Comparison of ENCODE assay signal across 8 cellular contexts in the genomic region with DNA sequence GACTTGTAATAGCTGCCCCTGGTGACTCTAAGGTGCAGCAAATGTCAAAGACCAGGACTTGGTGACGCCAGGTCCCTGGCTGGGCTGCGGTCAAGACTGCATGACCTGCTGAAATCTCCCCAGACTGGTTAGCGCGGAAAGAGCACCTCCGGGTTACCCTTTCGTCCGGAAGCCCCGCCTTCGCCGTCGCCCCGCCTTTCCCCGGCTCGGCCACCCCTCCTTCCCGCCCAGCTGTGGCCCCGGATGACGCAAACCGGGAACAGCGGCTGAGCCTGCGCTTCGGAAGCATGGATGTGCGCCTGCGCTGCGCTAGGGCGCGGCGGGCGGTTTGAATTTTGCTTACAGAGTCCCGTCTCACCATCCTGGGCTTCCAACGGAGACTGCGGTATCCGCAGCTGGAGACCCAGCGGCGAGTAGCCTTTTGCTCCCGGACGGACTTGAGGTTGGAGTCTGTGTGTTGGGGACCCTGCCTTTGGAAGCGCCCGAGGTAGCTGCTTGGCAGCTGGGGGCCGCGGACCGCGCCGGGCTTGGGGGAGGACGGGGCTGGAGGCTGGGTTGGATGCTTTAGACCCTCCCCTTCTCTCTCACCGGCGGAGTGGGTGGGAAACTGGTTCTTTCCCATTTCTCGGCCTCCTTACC. TPM values are rescaled to one million over a fixed set of nuclear protein-coding genes. Genes with fewer than 3 reads are reported as not detected.
A peak's percentile ranks its signal among the peaks of the same experiment; 100 is the strongest.
DNase-seq lines count a peak whose midpoint lies in the region; ATAC-seq, FAIRE-seq and TF ChIP-seq lines count a peak whose summit lies in the region.

A gene with protein sequence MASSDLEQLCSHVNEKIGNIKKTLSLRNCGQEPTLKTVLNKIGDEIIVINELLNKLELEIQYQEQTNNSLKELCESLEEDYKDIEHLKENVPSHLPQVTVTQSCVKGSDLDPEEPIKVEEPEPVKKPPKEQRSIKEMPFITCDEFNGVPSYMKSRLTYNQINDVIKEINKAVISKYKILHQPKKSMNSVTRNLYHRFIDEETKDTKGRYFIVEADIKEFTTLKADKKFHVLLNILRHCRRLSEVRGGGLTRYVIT (plus strand): TSS at position 294 of the 639 bp plus-strand sequence. CDS start 785 bp downstream, outside the sequence.

- peak within 1 kb of the TSS; percentile 71 for H3K9ac ChIP-seq in trophoblast cell (ENCODE audit: low read length)

- CTCF ChIA-PET in T-cell (lab: Charles Lee), result interaction anchor here in 1 of 2 donors (0.9 to 1.9 kb wide), 2 partner anchors 18 to 108 kb away, joined by 3 to 7 read pairs; a partner anchor contains a TSS

- H3K4me3 ChIP-seq in adrenal gland (peak within 1 kb of the TSS in 2 of 4 donors; percentile 44 to 58), trophoblast cell (ENCODE audit: low read depth, low read length) (peak within 1 kb of the TSS; percentile 82)

- H3K36me3 Mint-ChIP-seq in T-cell (peaks cover under 1% of the 10 kb centered on the region), type B pancreatic cell (no peaks in the 10 kb centered on the region)

- H3K4me1 Mint-ChIP-seq in T-cell (peaks cover 4 to 13% (median 12%) of the 10 kb centered on the region in 3 donors), type B pancreatic cell (ENCODE audit: unreplicated experiment) (peaks cover 7% of the 10 kb centered on the region)

- H3K79me2 ChIP-seq in trophoblast cell (ENCODE audit: control insufficient read depth, insufficient read depth, low read length, poor library complexity), result no peaks in the 10 kb centered on the region

- DNase-seq in GM12891 (ENCODE audit: insufficient read length, low spot score) (peak; percentile 93), NCI-H1436 treated with DMSO at 0.1 percent for 48 hours (lab: John Stamatoyannopoulos, UW) (peak; percentile 75), T-cell (peak; percentile 82 to 91 (median 88)), adrenal gland (peak; percentile 93 to 95 (median 95)), cardiac septum (ENCODE audit: low spot score) (peak; percentile 98), trophoblast cell (peak; percentile 95 to 98), type B pancreatic cell (ENCODE audit: extremely low spot score, unreplicated experiment) (peak; percentile 96)

- H3K27me3 Mint-ChIP-seq in T-cell (peaks cover 5 to 6% of the 10 kb centered on the region in 2 donors), type B pancreatic cell (no peaks in the 10 kb centered on the region)

- no peak within 1 kb of the TSS for H2AK5ac ChIP-seq in trophoblast cell (ENCODE audit: low read length)

- H4K91ac ChIP-seq in trophoblast cell (ENCODE audit: low read depth, low read length), result peak within 1 kb of the TSS; percentile 59

- H3K27ac Mint-ChIP-seq in T-cell, result peak within 1 kb of the TSS; percentile 82 to 85
- peak within 1 kb of the TSS; percentile 85 for H3K27ac Mint-ChIP-seq in type B pancreatic cell

- H3K27ac ChIP-seq in adrenal gland, result peak within 1 kb of the TSS in 3 of 5 donors; percentile 51 to 77 (median 71)
- H3K27ac ChIP-seq in trophoblast cell (ENCODE audit: low read depth, low read length), result peak within 1 kb of the TSS; percentile 35

- intact Hi-C loops in adrenal gland (cut with DNase I) (no loop called here), cardiac septum (cut with DNase I) (loop anchor here (2.0 kb wide), 1 partner anchor 94 kb away; a partner anchor contains a TSS)

- peak; percentile 100 for FAIRE-seq in GM12891 (lab: Jason Lieb, UNC)

- peaks cover 2% of the 10 kb centered on the region for H3K79me1 ChIP-seq in trophoblast cell (ENCODE audit: low read length)

- peak within 1 kb of the TSS; percentile 9 for H3K4ac ChIP-seq in trophoblast cell (ENCODE audit: low read depth, low read length)

- H4K8ac ChIP-seq in trophoblast cell (ENCODE audit: low read depth, low read length), result peak within 1 kb of the TSS; percentile 79

- POLR2A ChIA-PET in T-cell (lab: Charles Lee), result no interaction called here

- peak; percentile 94 for ATAC-seq in HG02840 (IDR thresholded peaks at IDR 0.05; ENCODE audit: low FRiP score, unreplicated experiment)
- peak; percentile 99 to 100 (median 100) for ATAC-seq in T-cell (replicated peaks in 1 of 4)

- TF ChIP-seq POLR2A in GM12891 (IDR thresholded peaks at IDR 0.05; ENCODE audit: low read depth, low read length), result peak; percentile 84
- peak in 1 of 2 donors; percentile 74 for TF ChIP-seq POLR2A in adrenal gland (IDR thresholded peaks at IDR 0.05)

- H3K36me3 ChIP-seq in adrenal gland (replicated peaks in 1 of 2) (no peaks in the 10 kb centered on the region), trophoblast cell (ENCODE audit: control insufficient read depth in 1 of 2, insufficient read depth in 2 of 2, low read length in 2 of 2) (peaks cover 0 to 2% of the 10 kb centered on the region in 2 experiments)

- H2BK120ac ChIP-seq in trophoblast cell (ENCODE audit: insufficient read depth, low read length, poor library complexity), result no peak within 1 kb of the TSS

- no peak for TF ChIP-seq CTCF in adrenal gland (IDR thresholded peaks at IDR 0.05)
- TF ChIP-seq CTCF in type B pancreatic cell (conservative IDR thresholded peaks at IDR 0.05), result no peak

- peak within 1 kb of the TSS; percentile 13 for H2BK5ac ChIP-seq in trophoblast cell (ENCODE audit: low read depth, low read length, poor library complexity)

- peak within 1 kb of the TSS; percentile 82 for H2AFZ ChIP-seq in trophoblast cell (ENCODE audit: insufficient read depth, low read length, poor library complexity)

- no peak within 1 kb of the TSS for H3K23ac ChIP-seq in trophoblast cell (ENCODE audit: low read length)

- H3K14ac ChIP-seq in trophoblast cell (ENCODE audit: low read length), result peak within 1 kb of the TSS; percentile 16

- peak within 1 kb of the TSS; percentile 9 for H4K12ac ChIP-seq in trophoblast cell (ENCODE audit: low read depth, low read length)

- H3K9me3 ChIP-seq in adrenal gland (replicated peaks in 1 of 3) (no peaks in the 10 kb centered on the region), trophoblast cell (ENCODE audit: insufficient read depth, low read depth, low read length) (peaks cover 2% of the 10 kb centered on the region)

- WGBS in adrenal gland, 4 donors, result 0 to 2% (median 1%) methylated on average over 16 to 47 of the region's 47 CpGs
- no CpG with 5 or more reads among the region's 47 CpGs for WGBS in trophoblast cell (ENCODE audit: extremely low coverage, insufficient coverage, insufficient read length)

- peak within 1 kb of the TSS; percentile 82 for H3K4me2 ChIP-seq in trophoblast cell (ENCODE audit: low read length)

- H3K9me3 Mint-ChIP-seq in T-cell (peaks cover 0 to 6% (median 5%) of the 10 kb centered on the region in 3 donors), type B pancreatic cell (peaks cover 6% of the 10 kb centered on the region)

- no peak within 1 kb of the TSS for H3K18ac ChIP-seq in trophoblast cell (ENCODE audit: low read length)

- no peak within 1 kb of the TSS for H2BK12ac ChIP-seq in trophoblast cell (ENCODE audit: low read length)

- H3K4me1 ChIP-seq in adrenal gland (replicated peaks in 1 of 2), result peaks cover 7 to 13% of the 10 kb centered on the region in 2 donors
- H3K4me1 ChIP-seq in trophoblast cell (ENCODE audit: control insufficient read depth in 1 of 2, insufficient read depth in 2 of 2, low read length in 2 of 2), result no peaks in the 10 kb centered on the region

- H3K4me3 Mint-ChIP-seq in T-cell (peak within 1 kb of the TSS; percentile 71 to 77 (median 74)), type B pancreatic cell (peak within 1 kb of the TSS; percentile 90)

- no peaks in the 10 kb centered on the region for H3K27me3 ChIP-seq in adrenal gland
- H3K27me3 ChIP-seq in trophoblast cell (ENCODE audit: insufficient read depth, low read length), result no peaks in the 10 kb centered on the region

TF ChIP-seq in GM12891, 5 proteins besides CTCF, POLR2A, EP300 and RAD21:
- TF ChIP-seq POLR2AphosphoS5 (IDR thresholded peaks at IDR 0.05; ENCODE audit: low read depth, low read length) (peak; percentile 70), PAX5 (IDR thresholded peaks at IDR 0.05; ENCODE audit: insufficient read depth, low read length, severe bottlenecking) (no peak), SPI1 (IDR thresholded peaks at IDR 0.05; ENCODE audit: low read depth, low read length) (no peak), POU2F2 (IDR thresholded peaks at IDR 0.05; ENCODE audit: low read depth, low read length) (no peak), TAF1 (IDR thresholded peaks at IDR 0.05; ENCODE audit: low read depth, low read length) (no peak; the same call in 1 of the 2 replicates)
TF ChIP-seq in GM12891: peak in this region for 1.

RNA-seq across cellular contexts. Expression of the gene that starts here (rescaled TPM):
- polyA plus RNA-seq in GM12891 (2012; ENCODE audit: low read depth, missing spikeins), result 7.5 TPM
- 1 to 10 TPM in 2 of 5 donors, under 1 TPM in 3; 0.39 to 1.5 (median 0.70) TPM for total RNA-seq in T-cell
- total RNA-seq in adrenal gland, result 1 to 10 TPM in 3 of 8 donors, under 1 TPM in 5; 0.30 to 2.2 (median 0.71) TPM
- polyA plus RNA-seq in adrenal gland, result under 1 TPM; 0.40 to 0.88 (median 0.40) TPM
- 0.13 TPM for total RNA-seq in cardiac septum
- polyA plus RNA-seq in trophoblast cell (2013), result 14.8 and 16.2 TPM in 2 replicates
- total RNA-seq in type B pancreatic cell (ENCODE audit: low replicate concordance), result 5.7 and 14.0 TPM in 2 replicates

Comparison
In these comparisons a context has a peak if more than half of its experiments do, and no peak if none do; other contexts are left out.
1. Peak in DNase-seq in cardiac septum; RNA of the gene not detected or under 1 TPM.